In genomic region chr19:55362990-55363716, GRCh38 we compare ENCODE assay signal across 18 cellular contexts. TPM values are rescaled to one million over a fixed set of nuclear protein-coding genes. Genes with fewer than 3 reads are reported as not detected.
"Had no signal": no experiment of that assay in that cellular context is flagged by ENCODE, and none has a peak within 500 bp of the region (broad histone marks: within the 10 kb centered on the region; RNA-seq: fewer than 3 reads in every experiment).

Gene GARIN5B (minus strand): TSS chr19:55363260. CDS start chr19:55363066, 194 bp downstream.

- H3K36me3 Mint-ChIP-seq: activated naive CD4-positive, alpha-beta T cell treated with anti-CD3 and anti-CD28 coated beads, Interleukin-2, amount 10 ng/mL, durations not matched to agents 7 days and 5 days had no signal

- H3K9me3 ChIP-seq: ascending aorta, gastrocnemius medialis, lower lobe of right lung had no signal

- H2AFZ ChIP-seq: parathyroid adenoma had no signal

- H3K4me1 ChIP-seq: ascending aorta, gastrocnemius medialis, lower lobe of right lung, parathyroid adenoma had no signal

- H3K4me3 ChIP-seq: ascending aorta, gastrocnemius medialis, lower lobe of right lung had no signal

- H3K79me2 ChIP-seq: parathyroid adenoma had no signal

- DNase-seq: activated CD4-positive, alpha-beta memory T cell treated with anti-CD3 and anti-CD28 coated beads, Interleukin-2, amount 10 ng/mL, durations not matched to agents 7 days and 5 days; activated CD4-positive, alpha-beta T cell treated with anti-CD3 and anti-CD28 coated beads for 4 hours; activated naive CD4-positive, alpha-beta T cell treated with anti-CD3 and anti-CD28 coated beads, Interleukin-2, amount 10 ng/mL, durations not matched to agents 7 days and 5 days; activated T-cell treated with anti-CD3 and anti-CD28 coated beads, Interleukin-2, amount 50 U/mL, for 24 hours; dermis blood vessel endothelial cell; effector memory CD8-positive, alpha-beta T cell; gastrocnemius medialis; kidney glomerular epithelial cell; lower lobe of right lung; stimulated activated CD4-positive, alpha-beta T cell treated with anti-CD3 and anti-CD28 coated beads, Interleukin-12 subunit alpha, Interleukin-12 subunit beta, amount 100 ng/mL, for 4 hours; stimulated activated CD4-positive, alpha-beta T cell treated with anti-CD3 and anti-CD28 coated beads, Interleukin-2, amount 100 ng/mL, for 24 hours had no signal

- H3K36me3 ChIP-seq: ascending aorta, gastrocnemius medialis, lower lobe of right lung had no signal

- H3K27ac Mint-ChIP-seq: activated CD4-positive, alpha-beta memory T cell treated with anti-CD3 and anti-CD28 coated beads, Interleukin-2, amount 10 ng/mL, durations not matched to agents 7 days and 5 days; activated naive CD4-positive, alpha-beta T cell treated with anti-CD3 and anti-CD28 coated beads, Interleukin-2, amount 10 ng/mL, durations not matched to agents 7 days and 5 days; activated T-cell treated with anti-CD3 and anti-CD28 coated beads, Interleukin-2, amount 50 U/mL, for 24 hours; effector memory CD8-positive, alpha-beta T cell had no signal

- H3K4me3 Mint-ChIP-seq: activated CD4-positive, alpha-beta memory T cell treated with anti-CD3 and anti-CD28 coated beads, Interleukin-2, amount 10 ng/mL, durations not matched to agents 7 days and 5 days; activated naive CD4-positive, alpha-beta T cell treated with anti-CD3 and anti-CD28 coated beads, Interleukin-2, amount 10 ng/mL, durations not matched to agents 7 days and 5 days; activated T-cell treated with anti-CD3 and anti-CD28 coated beads, Interleukin-2, amount 50 U/mL, for 24 hours; effector memory CD8-positive, alpha-beta T cell had no signal

- ATAC-seq: effector memory CD8-positive, alpha-beta T cell; gastrocnemius medialis; lower lobe of right lung had no signal

- H3K27ac ChIP-seq: ascending aorta, gastrocnemius medialis, lower lobe of right lung, parathyroid adenoma had no signal

- H3K27me3 ChIP-seq: ascending aorta had no signal

- FAIRE-seq: bronchial epithelial cell, urothelium cell line had no signal

- H3K9me3 Mint-ChIP-seq: activated CD4-positive, alpha-beta memory T cell treated with anti-CD3 and anti-CD28 coated beads, Interleukin-2, amount 10 ng/mL, durations not matched to agents 7 days and 5 days; activated naive CD4-positive, alpha-beta T cell treated with anti-CD3 and anti-CD28 coated beads, Interleukin-2, amount 10 ng/mL, durations not matched to agents 7 days and 5 days; activated T-cell treated with anti-CD3 and anti-CD28 coated beads, Interleukin-2, amount 50 U/mL, for 24 hours; effector memory CD8-positive, alpha-beta T cell had no signal

- H3K9ac ChIP-seq: parathyroid adenoma had no signal

- H3K4me1 Mint-ChIP-seq: activated CD4-positive, alpha-beta memory T cell treated with anti-CD3 and anti-CD28 coated beads, Interleukin-2, amount 10 ng/mL, durations not matched to agents 7 days and 5 days; activated naive CD4-positive, alpha-beta T cell treated with anti-CD3 and anti-CD28 coated beads, Interleukin-2, amount 10 ng/mL, durations not matched to agents 7 days and 5 days had no signal

RNA-seq across cellular contexts. Expression of gene GARIN5B, which starts in this region (rescaled TPM):
- total RNA-seq: activated CD4-positive, alpha-beta memory T cell treated with anti-CD3 and anti-CD28 coated beads, Interleukin-2, amount 10 ng/mL, durations not matched to agents 7 days and 5 days; ascending aorta; bronchial epithelial cell; cerebellum; dermis blood vessel endothelial cell; epithelial cell of proximal tubule; gastrocnemius medialis; lower lobe of right lung; T-helper 1 cell treated with Interleukin-12 subunit alpha and Interleukin-12 subunit beta and Interleukin-4 antibody, amounts not matched to agents 30 ng/mL and 1 ng/mL, for 36 hours had no signal
